23 cellular contexts compared by ENCODE assay signal in genomic region chr1:88398338-88398737, GRCh38.
DNase-seq lines count a peak whose midpoint lies in the region; ATAC-seq, FAIRE-seq and TF ChIP-seq lines count a peak whose summit lies in the region.
"Had no signal": no experiment of that assay in that cellular context is flagged by ENCODE, and none has a peak within 500 bp of the region (broad histone marks: within the 10 kb centered on the region; RNA-seq: fewer than 3 reads in every experiment).

No MANE protein-coding gene starts in this region.

- no peaks in the 10 kb centered on the region for H3K27me3 ChIP-seq in trophoblast cell (ENCODE audit: insufficient read depth, low read length)
- no peaks in the 10 kb centered on the region for H3K27me3 ChIP-seq in gastroesophageal sphincter
- H3K27me3 ChIP-seq: Peyer's patch had no signal

- H3K4me1 ChIP-seq in trophoblast cell (ENCODE audit: control insufficient read depth in 1 of 2, insufficient read depth in 2 of 2, low read length in 2 of 2) (peaks cover 0 to 2% of the 10 kb centered on the region in 2 experiments), gastroesophageal sphincter (no peaks in the 10 kb centered on the region)
- H3K4me1 ChIP-seq: Peyer's patch had no signal

- H3K4me3 ChIP-seq in epithelial cell of esophagus (ENCODE audit: low read length) (no peak overlapping the region), trophoblast cell (ENCODE audit: low read depth, low read length) (no peak overlapping the region), gastroesophageal sphincter (no peak overlapping the region)
- H3K4me3 ChIP-seq: K562, Peyer's patch had no signal

- POLR2A ChIA-PET in RWPE1 (lab: Yijun Ruan, JAX; ENCODE audit: low non-redundant PET): no interaction called here

- TF ChIP-seq POLR2A in gastroesophageal sphincter (IDR thresholded peaks at IDR 0.05): no peak

- H3K79me1 ChIP-seq in trophoblast cell (ENCODE audit: low read length): no peaks in the 10 kb centered on the region

- H2BK12ac ChIP-seq in trophoblast cell (ENCODE audit: low read length): no peak overlapping the region

- no peak overlapping the region for H3K14ac ChIP-seq in trophoblast cell (ENCODE audit: low read length)

- no peak overlapping the region for H4K91ac ChIP-seq in trophoblast cell (ENCODE audit: low read depth, low read length)

- no peak overlapping the region for H4K8ac ChIP-seq in trophoblast cell (ENCODE audit: low read depth, low read length)

- H3K27ac ChIP-seq in RWPE1 (no peak overlapping the region), trophoblast cell (ENCODE audit: low read depth, low read length) (no peak overlapping the region), gastroesophageal sphincter (no peak overlapping the region)
- H3K27ac ChIP-seq: Peyer's patch had no signal

- intact Hi-C loops in Calu3 (cut with micrococcal nuclease; ENCODE audit: unreplicated experiment): no loop called here

- no peak overlapping the region for H2BK120ac ChIP-seq in trophoblast cell (ENCODE audit: insufficient read depth, low read length, poor library complexity)

- H3K4me3 Mint-ChIP-seq in Calu3 (ENCODE audit: low read depth, unreplicated experiment): no peak overlapping the region
- H3K4me3 Mint-ChIP-seq: B cell, CD14-positive monocyte, H9 had no signal

- no peaks in the 10 kb centered on the region for H3K9me3 Mint-ChIP-seq in Calu3 (ENCODE audit: low read depth, unreplicated experiment)
- H3K9me3 Mint-ChIP-seq: H9 had no signal

- no peak overlapping the region for H4K12ac ChIP-seq in trophoblast cell (ENCODE audit: low read depth, low read length)

- no peaks in the 10 kb centered on the region for H3K79me2 ChIP-seq in trophoblast cell (ENCODE audit: control insufficient read depth, insufficient read depth, low read length, poor library complexity)

- no peak overlapping the region for H3K18ac ChIP-seq in trophoblast cell (ENCODE audit: low read length)

- CTCF ChIA-PET in RWPE1 (lab: Yijun Ruan, JAX): no interaction called here
- CTCF ChIA-PET in Calu3 (lab: Charles Lee): no interaction called here

- no peaks in the 10 kb centered on the region for H3K36me3 Mint-ChIP-seq in Calu3 (ENCODE audit: insufficient read depth, unreplicated experiment)
- H3K36me3 Mint-ChIP-seq: CD14-positive monocyte had no signal

- no peak overlapping the region for H3K9ac ChIP-seq in trophoblast cell (ENCODE audit: low read length)

- no peak overlapping the region for H3K4ac ChIP-seq in trophoblast cell (ENCODE audit: low read depth, low read length)

- H2AFZ ChIP-seq in trophoblast cell (ENCODE audit: insufficient read depth, low read length, poor library complexity): no peak overlapping the region

- H3K36me3 ChIP-seq in trophoblast cell (ENCODE audit: control insufficient read depth in 1 of 2, insufficient read depth in 2 of 2, low read length in 2 of 2) (no peaks in the 10 kb centered on the region), gastroesophageal sphincter (no peaks in the 10 kb centered on the region)
- H3K36me3 ChIP-seq: Peyer's patch had no signal

- H3K27me3 Mint-ChIP-seq in Calu3 (ENCODE audit: unreplicated experiment): no peaks in the 10 kb centered on the region
- H3K27me3 Mint-ChIP-seq: B cell had no signal

- TF ChIP-seq EP300 in gastroesophageal sphincter (IDR thresholded peaks at IDR 0.05): no peak

- no TSS peak for BruUV-seq in Calu3 (replicated peaks; lab: Mats Ljungman, UMichigan)

- no peak for FAIRE-seq in frontal cortex (lab: Jason Lieb, UNC)
- FAIRE-seq: A204.1, K562 had no signal

- no peak overlapping the region for H2BK5ac ChIP-seq in trophoblast cell (ENCODE audit: low read depth, low read length, poor library complexity)

- no peak overlapping the region for H3K23ac ChIP-seq in trophoblast cell (ENCODE audit: low read length)

- ATAC-seq in gastroesophageal sphincter: no peak
- ATAC-seq: K562 had no signal

- H3K4me1 Mint-ChIP-seq in Calu3 (ENCODE audit: low read depth, unreplicated experiment): peaks cover 6% of the 10 kb centered on the region
- H3K4me1 Mint-ChIP-seq: B cell, CD14-positive monocyte had no signal

- no peak for TF ChIP-seq CTCF in RWPE1 (conservative IDR thresholded peaks at IDR 0.05; ENCODE audit: low read depth)
- TF ChIP-seq CTCF in epithelial cell of esophagus (IDR thresholded peaks at IDR 0.05; ENCODE audit: insufficient read depth, low read depth, low read length, missing control alignments): no peak
- no peak for TF ChIP-seq CTCF in gastroesophageal sphincter (IDR thresholded peaks at IDR 0.05)
- TF ChIP-seq CTCF in Calu3 (IDR thresholded peaks at IDR 0.05; ENCODE audit: unreplicated experiment): no peak

- H3K9me3 ChIP-seq in trophoblast cell (ENCODE audit: insufficient read depth, low read depth, low read length) (no peaks in the 10 kb centered on the region), gastroesophageal sphincter (no peaks in the 10 kb centered on the region)
- H3K9me3 ChIP-seq: Peyer's patch had no signal

- DNase-seq in ELF-1 (ENCODE audit: low read depth, low spot score) (peak; percentile 14), RWPE1 (ENCODE audit: low spot score) (peak; percentile 7), epithelial cell of esophagus (ENCODE audit: low read depth) (peak; percentile 20), trophoblast cell (peak; percentile 70 to 88), HuH-7 (ENCODE audit: low spot score) (no peak), frontal cortex (ENCODE audit: low spot score in 2 of 2) (no peak), Calu3 (no peak)
- DNase-seq: H9; NCI-H1092 treated with DMSO at 0.1 percent for 48 hours; NCI-H1436 treated with DMSO at 0.1 percent for 48 hours; NCI-H2029; NCI-H226; NCI-H524; NCI-H774; NK-92 treated with Interleukin-12 subunit alpha and Interleukin-12 subunit beta, amount 100 ng/mL, for 24 hours; Peyer's patch; Right ventricle myocardium superior; SW 1271 had no signal

- no peak overlapping the region for H3K4me2 ChIP-seq in trophoblast cell (ENCODE audit: low read length)

- no peak overlapping the region for H3K27ac Mint-ChIP-seq in Calu3 (ENCODE audit: unreplicated experiment)
- H3K27ac Mint-ChIP-seq: B cell, CD14-positive monocyte, H9 had no signal

- H2AK5ac ChIP-seq in trophoblast cell (ENCODE audit: low read length): no peak overlapping the region

Comparison
In these comparisons a context has a peak if more than half of its experiments do, and no peak if none do; other contexts are left out.
1. DNase-seq: peak in ELF-1 (single experiment), RWPE1 (single experiment), epithelial cell of esophagus (single experiment) and trophoblast cell (2 of 2); none in HuH-7 (single experiment), frontal cortex (0 of 2) and Calu3 (single experiment).